ENCODE assay signal across 1 cellular context in genomic region chr9:78295177-78295575, GRCh38.
TF ChIP-seq lines count a peak whose summit lies in the region.

No MANE protein-coding gene starts in this region.

TF ChIP-seq in WTC11, 78 proteins besides CTCF, POLR2A, EP300 and RAD21 (continued from another document):
- TF ChIP-seq ZNF416 (CRISPR knock-in tag; IDR thresholded peaks at IDR 0.05) (no peak), OVOL2 (CRISPR knock-in tag; IDR thresholded peaks at IDR 0.05; ENCODE audit: borderline replicate concordance) (no peak), FOXJ3 (CRISPR knock-in tag; IDR thresholded peaks at IDR 0.05; ENCODE audit: borderline replicate concordance) (no peak), HMGA2 (CRISPR knock-in tag; IDR thresholded peaks at IDR 0.05) (no peak), CDX4 (CRISPR knock-in tag; IDR thresholded peaks at IDR 0.05; ENCODE audit: borderline replicate concordance) (no peak), ZSCAN18 (CRISPR knock-in tag; IDR thresholded peaks at IDR 0.05) (no peak), SMAD4 (CRISPR knock-in tag; IDR thresholded peaks at IDR 0.05) (no peak), ZNF512 (CRISPR knock-in tag; IDR thresholded peaks at IDR 0.05; ENCODE audit: borderline replicate concordance) (no peak), MLX (CRISPR knock-in tag; IDR thresholded peaks at IDR 0.05) (no peak)
